ENCODE assay signal across 1 cellular context in the genomic region with DNA sequence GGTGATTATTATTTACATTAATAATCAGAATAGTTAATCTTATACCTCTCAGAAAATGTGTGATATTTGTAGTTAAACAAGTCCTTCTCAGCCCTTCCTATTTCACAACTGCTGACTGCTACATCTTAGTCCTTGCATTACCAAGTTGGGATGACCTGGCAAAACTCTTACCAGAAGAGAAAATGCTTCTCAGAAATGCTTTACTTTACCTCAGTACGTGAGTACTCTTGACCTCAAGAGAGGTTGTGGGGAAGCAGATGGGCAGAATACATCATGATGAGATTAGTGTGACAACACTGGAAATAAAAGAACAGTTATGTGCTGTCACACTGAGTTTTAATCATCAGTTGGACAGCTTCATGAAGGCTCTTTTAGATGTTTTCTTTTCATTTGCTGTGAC.
TF ChIP-seq lines count a peak whose summit lies in the region.

No MANE protein-coding gene starts in this region.

TF ChIP-seq in IMR-90, 13 proteins besides CTCF, POLR2A, EP300 and RAD21:
- no peak for TF ChIP-seq RFX5 (IDR thresholded peaks at IDR 0.05; ENCODE audit: low read depth, low read length)
- no peak for TF ChIP-seq NFE2L2 (IDR thresholded peaks at IDR 0.05; ENCODE audit: low read depth, low read length)
- TF ChIP-seq MXI1 (IDR thresholded peaks at IDR 0.05; ENCODE audit: borderline replicate concordance, low read depth, low read length) = no peak
- TF ChIP-seq RCOR1 (IDR thresholded peaks at IDR 0.05; ENCODE audit: insufficient replicate concordance, low read length) = no peak
- no peak for TF ChIP-seq FOS (IDR thresholded peaks at IDR 0.05; ENCODE audit: low read depth, low read length)
- TF ChIP-seq MAZ (IDR thresholded peaks at IDR 0.05; ENCODE audit: borderline replicate concordance, low read depth, low read length) = no peak
- TF ChIP-seq MAFK (IDR thresholded peaks at IDR 0.05; ENCODE audit: low read depth, low read length) = no peak
- TF ChIP-seq CEBPB (IDR thresholded peaks at IDR 0.05; ENCODE audit: low read depth, low read length) = no peak
- TF ChIP-seq CHD1 (IDR thresholded peaks at IDR 0.05; ENCODE audit: low read depth, low read length) = no peak
- TF ChIP-seq, protein P1, sequence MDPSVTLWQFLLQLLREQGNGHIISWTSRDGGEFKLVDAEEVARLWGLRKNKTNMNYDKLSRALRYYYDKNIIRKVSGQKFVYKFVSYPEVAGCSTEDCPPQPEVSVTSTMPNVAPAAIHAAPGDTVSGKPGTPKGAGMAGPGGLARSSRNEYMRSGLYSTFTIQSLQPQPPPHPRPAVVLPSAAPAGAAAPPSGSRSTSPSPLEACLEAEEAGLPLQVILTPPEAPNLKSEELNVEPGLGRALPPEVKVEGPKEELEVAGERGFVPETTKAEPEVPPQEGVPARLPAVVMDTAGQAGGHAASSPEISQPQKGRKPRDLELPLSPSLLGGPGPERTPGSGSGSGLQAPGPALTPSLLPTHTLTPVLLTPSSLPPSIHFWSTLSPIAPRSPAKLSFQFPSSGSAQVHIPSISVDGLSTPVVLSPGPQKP (IDR thresholded peaks at IDR 0.05; ENCODE audit: borderline replicate concordance, low read depth, low read length) = no peak
- TF ChIP-seq BHLHE40 (IDR thresholded peaks at IDR 0.05; ENCODE audit: low read depth, low read length) = no peak
- TF ChIP-seq SMC3 (IDR thresholded peaks at IDR 0.05; ENCODE audit: low read depth, low read length) = no peak
- TF ChIP-seq, protein P2, sequence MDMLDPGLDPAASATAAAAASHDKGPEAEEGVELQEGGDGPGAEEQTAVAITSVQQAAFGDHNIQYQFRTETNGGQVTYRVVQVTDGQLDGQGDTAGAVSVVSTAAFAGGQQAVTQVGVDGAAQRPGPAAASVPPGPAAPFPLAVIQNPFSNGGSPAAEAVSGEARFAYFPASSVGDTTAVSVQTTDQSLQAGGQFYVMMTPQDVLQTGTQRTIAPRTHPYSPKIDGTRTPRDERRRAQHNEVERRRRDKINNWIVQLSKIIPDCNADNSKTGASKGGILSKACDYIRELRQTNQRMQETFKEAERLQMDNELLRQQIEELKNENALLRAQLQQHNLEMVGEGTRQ (IDR thresholded peaks at IDR 0.05; ENCODE audit: low read depth, low read length) = no peak
